Comparison of ENCODE assay signal across 42 cellular contexts in the genomic region with DNA sequence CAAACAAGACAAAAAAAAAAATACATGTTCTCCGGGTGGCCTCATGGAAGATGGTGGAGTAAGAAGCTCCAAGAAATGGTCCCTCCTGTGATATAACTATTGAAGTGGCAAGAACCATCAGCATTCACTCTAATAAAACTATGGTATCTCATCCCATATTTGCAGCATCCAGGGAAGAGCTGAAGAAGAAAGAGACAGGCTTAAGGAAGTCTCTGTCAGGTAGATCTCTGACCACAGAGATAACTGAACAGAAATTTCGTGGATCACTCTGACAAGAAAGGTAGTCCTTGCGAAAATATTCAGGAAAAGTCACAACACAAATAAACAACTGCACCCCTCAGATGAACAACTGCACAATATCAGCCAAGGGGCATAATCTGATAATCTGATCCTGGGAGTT. TPM values are rescaled to one million over a fixed set of nuclear protein-coding genes. Genes with fewer than 3 reads are reported as not detected.
DNase-seq lines count a peak whose midpoint lies in the region; ATAC-seq, FAIRE-seq and TF ChIP-seq lines count a peak whose summit lies in the region.
"Had no signal": no experiment of that assay in that cellular context is flagged by ENCODE, and none has a peak within 500 bp of the region (broad histone marks: within the 10 kb centered on the region; RNA-seq: fewer than 3 reads in every experiment).

No MANE protein-coding gene starts in this region.

- no peak overlapping the region for H3K4me3 Mint-ChIP-seq in activated CD4-positive, alpha-beta T cell treated with anti-CD3 and anti-CD28 coated beads, Interleukin-2, amount 10 ng/mL, durations not matched to agents 24 days and 14 days
- no peak overlapping the region for H3K4me3 Mint-ChIP-seq in activated CD4-positive, alpha-beta memory T cell treated with anti-CD3 and anti-CD28 coated beads for 36 hours
- no peak overlapping the region for H3K4me3 Mint-ChIP-seq in activated CD4-positive, alpha-beta memory T cell treated with anti-CD3 and anti-CD28 coated beads, Interleukin-2, amount 10 ng/mL, durations not matched to agents 7 days and 5 days
- no peak overlapping the region for H3K4me3 Mint-ChIP-seq in central memory CD8-positive, alpha-beta T cell
- H3K4me3 Mint-ChIP-seq: B cell; CD14-positive monocyte; CD4-positive, alpha-beta memory T cell; CD4-positive, alpha-beta T cell; CD4-positive, CD25-positive, alpha-beta regulatory T cell; CD8-positive, alpha-beta memory T cell; CD8-positive, alpha-beta T cell had no signal

- peaks cover 23 to 34% of the 10 kb centered on the region in 2 experiments for H3K27me3 ChIP-seq in K562 (ENCODE audit: control insufficient read depth in 2 of 2, insufficient read depth in 2 of 2, low read length in 2 of 2)
- H3K27me3 ChIP-seq: BLaER1; BLaER1 treated with 17β-estradiol and CSF1 and Interleukin-3, amounts not matched to agents 10 nM and 100 nM had no signal

- no peak for FAIRE-seq in K562 (lab: Jason Lieb, UNC)
- FAIRE-seq: A204.1, A549, D721Med had no signal

- H3K4me1 Mint-ChIP-seq in activated CD4-positive, alpha-beta T cell treated with anti-CD3 and anti-CD28 coated beads, Interleukin-2, amount 10 ng/mL, durations not matched to agents 24 days and 14 days, result peaks cover 7% of the 10 kb centered on the region
- peaks cover 12% of the 10 kb centered on the region for H3K4me1 Mint-ChIP-seq in activated CD4-positive, alpha-beta memory T cell treated with anti-CD3 and anti-CD28 coated beads for 36 hours (ENCODE audit: low read depth)
- H3K4me1 Mint-ChIP-seq in activated CD4-positive, alpha-beta memory T cell treated with anti-CD3 and anti-CD28 coated beads, Interleukin-2, amount 10 ng/mL, durations not matched to agents 7 days and 5 days, result peaks cover 8% of the 10 kb centered on the region
- peaks cover 11% of the 10 kb centered on the region for H3K4me1 Mint-ChIP-seq in central memory CD8-positive, alpha-beta T cell

- no peak for TF ChIP-seq POLR2A in K562 (conservative IDR thresholded peaks at IDR 0.05)

- no peak for ATAC-seq in K562
- ATAC-seq in central memory CD8-positive, alpha-beta T cell (replicated peaks; ENCODE audit: extremely low read depth, poor library complexity, severe bottlenecking), result no peak
- ATAC-seq: A549; CD8-positive, alpha-beta T cell had no signal

- H2AFZ ChIP-seq in K562 (ENCODE audit: low read depth, low read length), result no peak overlapping the region

- no peak overlapping the region for H3K27ac Mint-ChIP-seq in activated CD4-positive, alpha-beta T cell treated with anti-CD3 and anti-CD28 coated beads, Interleukin-2, amount 10 ng/mL, durations not matched to agents 24 days and 14 days
- H3K27ac Mint-ChIP-seq in activated CD4-positive, alpha-beta memory T cell treated with anti-CD3 and anti-CD28 coated beads for 36 hours, result peak overlapping the region; percentile 26
- no peak overlapping the region for H3K27ac Mint-ChIP-seq in activated CD4-positive, alpha-beta memory T cell treated with anti-CD3 and anti-CD28 coated beads, Interleukin-2, amount 10 ng/mL, durations not matched to agents 7 days and 5 days
- H3K27ac Mint-ChIP-seq in central memory CD8-positive, alpha-beta T cell (ENCODE audit: low read depth), result peak overlapping the region; percentile 11
- H3K27ac Mint-ChIP-seq: B cell; CD14-positive monocyte; CD4-positive, alpha-beta T cell; CD4-positive, CD25-positive, alpha-beta regulatory T cell; CD8-positive, alpha-beta T cell had no signal

- H3K36me3 ChIP-seq in K562 (ENCODE audit: control insufficient read depth, insufficient read depth, low read length), result no peaks in the 10 kb centered on the region
- H3K36me3 ChIP-seq: BE2C; BLaER1; BLaER1 treated with 17β-estradiol and CSF1 and Interleukin-3, amounts not matched to agents 10 nM and 100 nM had no signal

- no peak for TF ChIP-seq EP300 in K562 (IDR thresholded peaks at IDR 0.05; ENCODE audit: low read length)

- no peaks in the 10 kb centered on the region for H3K79me2 ChIP-seq in K562 (ENCODE audit: control insufficient read depth, insufficient read depth, low read length)

- H3K4me1 ChIP-seq in K562 (replicated peaks in 1 of 2; ENCODE audit: control insufficient read depth in 2 of 2, insufficient read depth in 2 of 2, low read length in 2 of 2), result peaks cover 0 to 7% of the 10 kb centered on the region in 2 experiments; a peak in 1 of 5 replicates
- H3K4me1 ChIP-seq: A549, BE2C, Caco-2 had no signal

- peak; percentile 17 for DNase-seq in activated CD4-positive, alpha-beta T cell treated with anti-CD3 and anti-CD28 coated beads, Interleukin-2, amount 10 ng/mL, durations not matched to agents 24 days and 14 days
- no peak for DNase-seq in activated CD4-positive, alpha-beta T cell treated with anti-CD3 and anti-CD28 coated beads for 48 hours
- DNase-seq in activated CD4-positive, alpha-beta memory T cell treated with anti-CD3 and anti-CD28 coated beads for 36 hours, result no peak
- DNase-seq in activated CD4-positive, alpha-beta memory T cell treated with anti-CD3 and anti-CD28 coated beads, Interleukin-2, amount 10 ng/mL, durations not matched to agents 7 days and 5 days, result no peak
- DNase-seq in K562 (ENCODE audit: extremely low read depth in 1 of 4, low spot score in 3 of 4) (no peak), middle frontal gyrus (ENCODE audit: extremely low spot score, low spot score) (no peak), NCI-H2171 (lab: John Stamatoyannopoulos, UW) (no peak)
- DNase-seq in central memory CD8-positive, alpha-beta T cell (ENCODE audit: low spot score in 2 of 2), result no peak
- DNase-seq: 8988T; ACHN; AML-193; BE2C; C1 segment of cervical spinal cord; Caco-2; Calu3; CD4-positive, alpha-beta memory T cell; CD4-positive, alpha-beta T cell; CD4-positive, CD25-positive, alpha-beta regulatory T cell; CD8-positive, alpha-beta memory T cell; CD8-positive, alpha-beta T cell; COR-L47; DMS 273 treated with DMSO at 0.1 percent for 48 hours; DMS153; DMS53; DMS79; DMS79 treated with DMSO at 0.1 percent for 48 hours; DND-41; EL had no signal

- H3K9me3 ChIP-seq in K562 (replicated peaks; ENCODE audit: control insufficient read depth, insufficient read depth, low read depth, low read length), result no peaks in the 10 kb centered on the region
- H3K9me3 ChIP-seq: BE2C had no signal

- 0 out of 2 replicates have a peak, but pooled peaks cover 7% of the 10 kb centered on the region for H4K20me1 ChIP-seq in K562 (replicated peaks; ENCODE audit: control insufficient read depth, insufficient read depth, low read length)
- H4K20me1 ChIP-seq: BLaER1; BLaER1 treated with 17β-estradiol and CSF1 and Interleukin-3, amounts not matched to agents 10 nM and 100 nM had no signal

- no peak for TF ChIP-seq RAD21 in K562 (CRISPR knock-in tag; conservative IDR thresholded peaks at IDR 0.05 in 1 of 2, IDR thresholded peaks at IDR 0.05 in 1 of 2)

- under 1% methylated on average over 3 of the region's 3 CpGs for WGBS in K562 (ENCODE audit: insufficient coverage, low coverage, missing lambda C conversion rate)

- POLR2A ChIA-PET in activated CD4-positive, alpha-beta memory T cell treated with anti-CD3 and anti-CD28 coated beads for 36 hours (lab: Charles Lee), result no interaction called here
- POLR2A ChIA-PET in activated CD4-positive, alpha-beta memory T cell treated with anti-CD3 and anti-CD28 coated beads, Interleukin-2, amount 10 ng/mL, durations not matched to agents 7 days and 5 days (lab: Charles Lee), result no interaction called here
- POLR2A ChIA-PET in K562 (lab: Yijun Ruan, JAX), result interaction anchor here (0.6 to 4.3 kb wide), 4 partner anchors 15 to 64 kb away, joined by 4 to 29 read pairs (median 8); no protein-coding TSS in a partner anchor

- in situ Hi-C loops in K562 (cut with MboI), result no loop called here

- TF ChIP-seq CTCF in K562 (IDR thresholded peaks at IDR 0.05 in 2 of 3, conservative IDR thresholded peaks at IDR 0.05 in 1 of 3; ENCODE audit: insufficient read depth in 2 of 3, low read depth in 1 of 3, low read length in 3 of 3), result no peak

- BruUV-seq in K562 (replicated peaks; lab: Mats Ljungman, UMichigan), result no TSS peak

- intact Hi-C loops in activated CD4-positive, alpha-beta T cell treated with anti-CD3 and anti-CD28 coated beads, Interleukin-2, amount 10 ng/mL, durations not matched to agents 24 days and 14 days (cut with micrococcal nuclease), result no loop called here
- intact Hi-C loops in activated CD4-positive, alpha-beta memory T cell treated with anti-CD3 and anti-CD28 coated beads for 36 hours (cut with micrococcal nuclease), result no loop called here
- intact Hi-C loops in K562 (cut with micrococcal nuclease), result no loop called here

- no peak overlapping the region for H3K4me3 ChIP-seq in K562
- H3K4me3 ChIP-seq: A549; BLaER1; BLaER1 treated with 17β-estradiol and CSF1 and Interleukin-3, amounts not matched to agents 10 nM and 100 nM had no signal

- H3K27ac ChIP-seq in K562 (ENCODE audit: extremely low read depth, low read depth, low read length), result no peak overlapping the region
- H3K27ac ChIP-seq: 22Rv1; A549; BLaER1; BLaER1 treated with 17β-estradiol and CSF1 and Interleukin-3, amounts not matched to agents 10 nM and 100 nM; C4-2B had no signal

- H3K9me3 Mint-ChIP-seq in activated CD4-positive, alpha-beta T cell treated with anti-CD3 and anti-CD28 coated beads, Interleukin-2, amount 10 ng/mL, durations not matched to agents 24 days and 14 days, result peaks cover 8% of the 10 kb centered on the region
- peaks cover 10% of the 10 kb centered on the region for H3K9me3 Mint-ChIP-seq in activated CD4-positive, alpha-beta memory T cell treated with anti-CD3 and anti-CD28 coated beads for 36 hours
- H3K9me3 Mint-ChIP-seq in activated CD4-positive, alpha-beta memory T cell treated with anti-CD3 and anti-CD28 coated beads, Interleukin-2, amount 10 ng/mL, durations not matched to agents 7 days and 5 days, result peaks cover 1% of the 10 kb centered on the region
- H3K9me3 Mint-ChIP-seq in central memory CD8-positive, alpha-beta T cell, result no peaks in the 10 kb centered on the region

- no peak overlapping the region for H3K4me2 ChIP-seq in K562 (ENCODE audit: insufficient read depth, low read length)
- H3K4me2 ChIP-seq: A549; BLaER1; BLaER1 treated with 17β-estradiol and CSF1 and Interleukin-3, amounts not matched to agents 10 nM and 100 nM had no signal

- H3K36me3 Mint-ChIP-seq in activated CD4-positive, alpha-beta T cell treated with anti-CD3 and anti-CD28 coated beads, Interleukin-2, amount 10 ng/mL, durations not matched to agents 24 days and 14 days (ENCODE audit: low read depth), result no peaks in the 10 kb centered on the region
- peaks cover 2% of the 10 kb centered on the region for H3K36me3 Mint-ChIP-seq in activated CD4-positive, alpha-beta memory T cell treated with anti-CD3 and anti-CD28 coated beads for 36 hours
- no peaks in the 10 kb centered on the region for H3K36me3 Mint-ChIP-seq in activated CD4-positive, alpha-beta memory T cell treated with anti-CD3 and anti-CD28 coated beads, Interleukin-2, amount 10 ng/mL, durations not matched to agents 7 days and 5 days (ENCODE audit: low read depth)
- H3K36me3 Mint-ChIP-seq in central memory CD8-positive, alpha-beta T cell (ENCODE audit: insufficient read depth), result peaks cover 1% of the 10 kb centered on the region
- H3K36me3 Mint-ChIP-seq: CD14-positive monocyte; CD4-positive, alpha-beta memory T cell; CD4-positive, CD25-positive, alpha-beta regulatory T cell; CD8-positive, alpha-beta T cell had no signal

- H3K27me3 Mint-ChIP-seq in activated CD4-positive, alpha-beta T cell treated with anti-CD3 and anti-CD28 coated beads, Interleukin-2, amount 10 ng/mL, durations not matched to agents 24 days and 14 days, result peaks cover 55% of the 10 kb centered on the region
- H3K27me3 Mint-ChIP-seq in activated CD4-positive, alpha-beta memory T cell treated with anti-CD3 and anti-CD28 coated beads for 36 hours, result no peaks in the 10 kb centered on the region
- peaks cover 44% of the 10 kb centered on the region for H3K27me3 Mint-ChIP-seq in activated CD4-positive, alpha-beta memory T cell treated with anti-CD3 and anti-CD28 coated beads, Interleukin-2, amount 10 ng/mL, durations not matched to agents 7 days and 5 days
- no peaks in the 10 kb centered on the region for H3K27me3 Mint-ChIP-seq in central memory CD8-positive, alpha-beta T cell
- H3K27me3 Mint-ChIP-seq: CD4-positive, alpha-beta memory T cell; CD4-positive, alpha-beta T cell had no signal

- peaks cover 3% of the 10 kb centered on the region for H3K9me1 ChIP-seq in K562 (ENCODE audit: control insufficient read depth, insufficient read depth, low read length)

- CTCF ChIA-PET in activated CD4-positive, alpha-beta memory T cell treated with anti-CD3 and anti-CD28 coated beads for 36 hours (lab: Charles Lee), result interaction anchor here (2.0 to 4.1 kb wide), 2 partner anchors 16 to 51 kb away, joined by 5 to 16 read pairs; no protein-coding TSS in a partner anchor
- CTCF ChIA-PET in activated CD4-positive, alpha-beta memory T cell treated with anti-CD3 and anti-CD28 coated beads, Interleukin-2, amount 10 ng/mL, durations not matched to agents 7 days and 5 days (lab: Charles Lee), result interaction anchor here (1.1 to 4.1 kb wide), 2 partner anchors 23 to 63 kb away, joined by 3 to 13 read pairs; no protein-coding TSS in a partner anchor
- CTCF ChIA-PET in K562 (lab: Yijun Ruan, JAX; ENCODE audit: low intra/inter-chr PET ratio), result interaction anchor here (0.6 kb wide), 1 partner anchor 140 kb away, joined by 4 read pairs; no protein-coding TSS in a partner anchor

- no peak overlapping the region for H3K9ac ChIP-seq in K562 (ENCODE audit: insufficient read depth in 1 of 2, low read depth in 2 of 2, low read length in 2 of 2)
- H3K9ac ChIP-seq: BLaER1; BLaER1 treated with 17β-estradiol and CSF1 and Interleukin-3, amounts not matched to agents 10 nM and 100 nM had no signal

RNA-seq across cellular contexts. Expression of a gene that starts 54.6 kb away (rescaled TPM):
- total RNA-seq in activated CD4-positive, alpha-beta T cell treated with anti-CD3 and anti-CD28 coated beads, Interleukin-2, amount 10 ng/mL, durations not matched to agents 24 days and 14 days, result not detected in 2 replicates
- not detected for total RNA-seq in activated CD4-positive, alpha-beta memory T cell treated with anti-CD3 and anti-CD28 coated beads for 36 hours
- not detected for total RNA-seq in activated CD4-positive, alpha-beta memory T cell treated with anti-CD3 and anti-CD28 coated beads, Interleukin-2, amount 10 ng/mL, durations not matched to agents 7 days and 5 days
- total RNA-seq in K562 (2011; cell fraction: chromatin; rRNA removed; ENCODE audit: low replicate concordance), result not detected in 2 replicates
- not detected in 2 replicates for total RNA-seq in K562 (2011; cell fraction: nucleolus; rRNA removed)
- total RNA-seq in K562 (2011; cell fraction: nucleoplasm; rRNA removed), result not detected in 2 replicates
- total RNA-seq in K562 (2014; rRNA removed), result not detected in 2 replicates
- not detected in 2 replicates for total RNA-seq in K562 (2014; rRNA removed; fragmentation: Illumina TruSeq; extraction: Trizol)
- not detected in 2 replicates for total RNA-seq in K562 (2015; rRNA removed; fragmentation: Illumina TruSeq; extraction: Trizol)
- total RNA-seq in K562 (2021), result not detected in 2 replicates
- polyA plus RNA-seq in K562 (2011; rRNA removed), result not detected in 2 replicates
- polyA plus RNA-seq in K562 (2011; cell fraction: cytosol; rRNA removed), result not detected in 2 replicates
- polyA plus RNA-seq in K562 (2011; cell fraction: nucleus; rRNA removed), result not detected in 2 replicates
- not detected in 2 replicates for polyA plus RNA-seq in K562 (2012)
- not detected in 2 replicates for polyA plus RNA-seq in K562 (2014; fragmentation: Illumina TruSeq; extraction: Trizol)
- polyA plus RNA-seq in K562 (2014; fragmentation: Nextera tagmentation; extraction: Ambion mirVana), result not detected
- polyA plus RNA-seq in K562 (2014; rRNA removed), result not detected in 2 replicates
- polyA minus RNA-seq in K562 (2011; rRNA and poly(A)+ RNA removed), result not detected in 2 replicates
- not detected in 2 replicates for polyA minus RNA-seq in K562 (2011; cell fraction: cytosol; rRNA and poly(A)+ RNA removed)
- not detected in 2 replicates for polyA minus RNA-seq in K562 (2011; cell fraction: nucleus; rRNA and poly(A)+ RNA removed)
- total RNA-seq: A172; A673; Caco-2; Calu3; CD4-positive, alpha-beta memory T cell; CD4-positive, alpha-beta T cell; CD8-positive, alpha-beta memory T cell; Daoy had no signal
- polyA plus RNA-seq: A549; AG04450; BJ; CD8-positive, alpha-beta memory T cell had no signal

Comparison
In these comparisons a context has a peak if more than half of its experiments do, and no peak if none do; other contexts are left out.
1. H3K27ac Mint-ChIP-seq: peak in activated CD4-positive, alpha-beta memory T cell treated with anti-CD3 and anti-CD28 coated beads for 36 hours (single experiment) and central memory CD8-positive, alpha-beta T cell (single experiment); none in activated CD4-positive, alpha-beta T cell treated with anti-CD3 and anti-CD28 coated beads, Interleukin-2, amount 10 ng/mL, durations not matched to agents 24 days and 14 days (single experiment) and activated CD4-positive, alpha-beta memory T cell treated with anti-CD3 and anti-CD28 coated beads, Interleukin-2, amount 10 ng/mL, durations not matched to agents 7 days and 5 days (single experiment).